In the genomic region with DNA sequence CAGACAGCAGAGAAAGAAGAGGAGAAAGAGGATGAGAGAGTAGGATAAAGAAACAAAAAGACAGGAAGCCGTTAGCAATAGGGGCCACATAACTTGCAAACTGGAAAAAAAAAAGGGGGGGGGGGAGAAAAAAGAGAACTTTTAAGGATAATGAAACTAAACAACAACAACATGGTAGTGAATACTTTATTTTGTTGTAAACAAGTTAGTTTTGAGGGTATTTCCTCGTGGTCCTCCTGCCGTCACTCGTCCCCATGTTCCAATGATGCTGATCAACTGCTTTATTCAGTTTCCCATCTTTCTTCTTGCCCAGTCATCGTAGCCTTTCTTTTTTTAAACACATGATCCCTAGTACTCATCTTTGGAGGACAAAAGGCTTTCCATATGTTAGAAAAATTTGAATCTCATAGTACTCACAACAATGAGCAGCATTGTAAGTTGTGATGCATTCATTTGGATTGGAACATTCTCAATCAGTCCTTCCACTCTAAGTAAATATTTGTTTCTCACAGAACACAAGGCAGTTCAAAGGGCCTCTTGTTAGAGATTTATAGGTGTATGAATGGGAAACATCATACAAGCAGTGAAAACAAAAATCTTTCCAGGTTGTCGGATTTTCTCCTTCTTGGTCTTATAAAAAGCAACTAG, we compare ENCODE assay signal across 1 cellular context.
TF ChIP-seq lines count a peak whose summit lies in the region.

No MANE protein-coding gene starts in this region.

TF ChIP-seq in HepG2, 621 proteins besides CTCF, POLR2A, EP300 and RAD21 (continued from another document and continues in another):
- TF ChIP-seq CHD4 (IDR thresholded peaks at IDR 0.05; ENCODE audit: borderline replicate concordance, low read length) (peak; percentile 33; the same call in 1 of the 2 replicates), KLF12 (CRISPR knock-in tag; IDR thresholded peaks at IDR 0.05; ENCODE audit: borderline replicate concordance) (no peak), TCF7L2 (IDR thresholded peaks at IDR 0.05; ENCODE audit: low read depth, low read length) (0 out of 2 replicates have a peak, but pooled peaks have one; percentile 15), RBM22 (optimal IDR thresholded peaks at IDR 0.05; ENCODE audit: low read length) (peak; percentile 46), MBNL3 (CRISPR knock-in tag; conservative IDR thresholded peaks at IDR 0.05) (no peak), ZFAT (CRISPR knock-in tag; conservative IDR thresholded peaks at IDR 0.05) (no peak), NFIC (IDR thresholded peaks at IDR 0.05; ENCODE audit: low read length) (no peak), KLF6 (CRISPR knock-in tag; IDR thresholded peaks at IDR 0.05) (no peak), TBX2 (CRISPR knock-in tag; IDR thresholded peaks at IDR 0.05; ENCODE audit: borderline replicate concordance) (peak; percentile 41; the same call in 1 of the 2 replicates), CHD2 (IDR thresholded peaks at IDR 0.05; ENCODE audit: low read depth, low read length) (no peak), NCOA2 (CRISPR knock-in tag; IDR thresholded peaks at IDR 0.05) (peak; percentile 82), ELF3 (CRISPR knock-in tag; IDR thresholded peaks at IDR 0.05) (peak; percentile 42; the same call in 1 of the 2 replicates), NCOR1 (IDR thresholded peaks at IDR 0.05; ENCODE audit: borderline replicate concordance, low read length) (peak; percentile 75; the same call in 1 of the 2 replicates), FOXO1 (CRISPR knock-in tag; IDR thresholded peaks at IDR 0.05) (0 out of 2 replicates have a peak, but pooled peaks have one; percentile 23), FOXP1 (IDR thresholded peaks at IDR 0.05) (no peak), FOXP1 (CRISPR knock-in tag; IDR thresholded peaks at IDR 0.05) (peak; percentile 91), NFRKB (IDR thresholded peaks at IDR 0.05) (no peak), ZNF629 (CRISPR knock-in tag; conservative IDR thresholded peaks at IDR 0.05) (no peak), NR2F6 (IDR thresholded peaks at IDR 0.05) (peak; percentile 40), NR2F6 (CRISPR knock-in tag; IDR thresholded peaks at IDR 0.05) (peak; percentile 10; the same call in 1 of the 2 replicates), JUN (CRISPR knock-in tag; IDR thresholded peaks at IDR 0.05) (no peak), KLF16 (CRISPR knock-in tag; IDR thresholded peaks at IDR 0.05) (peak in 1 of 2 experiments; percentile 66; a peak in 1 of 4 replicates), TGIF2 (CRISPR knock-in tag; IDR thresholded peaks at IDR 0.05) (peak; percentile 80; the same call in 1 of the 2 replicates), ZNF484 (CRISPR knock-in tag; IDR thresholded peaks at IDR 0.05; ENCODE audit: borderline replicate concordance, low read depth) (no peak), ATM (IDR thresholded peaks at IDR 0.05; ENCODE audit: borderline replicate concordance) (no peak), ZBTB20 (CRISPR knock-in tag; IDR thresholded peaks at IDR 0.05; ENCODE audit: borderline replicate concordance, low read depth) (peak; percentile 71; the same call in 1 of the 2 replicates), YEATS4 (CRISPR knock-in tag; IDR thresholded peaks at IDR 0.05; ENCODE audit: borderline replicate concordance) (no peak; the same call in 1 of the 2 replicates), SOX5 (CRISPR knock-in tag; IDR thresholded peaks at IDR 0.05; ENCODE audit: borderline replicate concordance) (peak; percentile 96), ZNF101 (CRISPR knock-in tag; IDR thresholded peaks at IDR 0.05; ENCODE audit: borderline replicate concordance, low read depth) (no peak), HDAC1 (CRISPR knock-in tag; IDR thresholded peaks at IDR 0.05) (peak; percentile 25; the same call in 1 of the 2 replicates), ZNF782 (CRISPR knock-in tag; IDR thresholded peaks at IDR 0.05; ENCODE audit: borderline replicate concordance) (no peak), ZNF317 (CRISPR knock-in tag; IDR thresholded peaks at IDR 0.05) (no peak), REPIN1 (CRISPR knock-in tag; IDR thresholded peaks at IDR 0.05; ENCODE audit: borderline replicate concordance, low read depth) (0 out of 2 replicates have a peak, but pooled peaks have one; percentile 43), ZNF234 (CRISPR knock-in tag; conservative IDR thresholded peaks at IDR 0.05) (no peak), GABPA (IDR thresholded peaks at IDR 0.05; ENCODE audit: low read depth, low read length) (no peak), GABPA (CRISPR knock-in tag; IDR thresholded peaks at IDR 0.05; ENCODE audit: low read depth) (0 out of 2 replicates have a peak, but pooled peaks have one; percentile 19), MBD4 (IDR thresholded peaks at IDR 0.05; ENCODE audit: borderline replicate concordance, low read length) (peak; percentile 85; the same call in 1 of the 2 replicates), ZNF619 (CRISPR knock-in tag; IDR thresholded peaks at IDR 0.05) (no peak), KLF9 (CRISPR knock-in tag; IDR thresholded peaks at IDR 0.05; ENCODE audit: low read depth) (no peak)
- TF ChIP-seq, protein P1, sequence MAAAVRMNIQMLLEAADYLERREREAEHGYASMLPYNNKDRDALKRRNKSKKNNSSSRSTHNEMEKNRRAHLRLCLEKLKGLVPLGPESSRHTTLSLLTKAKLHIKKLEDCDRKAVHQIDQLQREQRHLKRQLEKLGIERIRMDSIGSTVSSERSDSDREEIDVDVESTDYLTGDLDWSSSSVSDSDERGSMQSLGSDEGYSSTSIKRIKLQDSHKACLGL (CRISPR knock-in tag; IDR thresholded peaks at IDR 0.05) = no peak
- TF ChIP-seq, protein P2, sequence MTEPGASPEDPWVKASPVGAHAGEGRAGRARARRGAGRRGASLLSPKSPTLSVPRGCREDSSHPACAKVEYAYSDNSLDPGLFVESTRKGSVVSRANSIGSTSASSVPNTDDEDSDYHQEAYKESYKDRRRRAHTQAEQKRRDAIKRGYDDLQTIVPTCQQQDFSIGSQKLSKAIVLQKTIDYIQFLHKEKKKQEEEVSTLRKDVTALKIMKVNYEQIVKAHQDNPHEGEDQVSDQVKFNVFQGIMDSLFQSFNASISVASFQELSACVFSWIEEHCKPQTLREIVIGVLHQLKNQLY (CRISPR knock-in tag; IDR thresholded peaks at IDR 0.05) = no peak
- TF ChIP-seq, protein P3, sequence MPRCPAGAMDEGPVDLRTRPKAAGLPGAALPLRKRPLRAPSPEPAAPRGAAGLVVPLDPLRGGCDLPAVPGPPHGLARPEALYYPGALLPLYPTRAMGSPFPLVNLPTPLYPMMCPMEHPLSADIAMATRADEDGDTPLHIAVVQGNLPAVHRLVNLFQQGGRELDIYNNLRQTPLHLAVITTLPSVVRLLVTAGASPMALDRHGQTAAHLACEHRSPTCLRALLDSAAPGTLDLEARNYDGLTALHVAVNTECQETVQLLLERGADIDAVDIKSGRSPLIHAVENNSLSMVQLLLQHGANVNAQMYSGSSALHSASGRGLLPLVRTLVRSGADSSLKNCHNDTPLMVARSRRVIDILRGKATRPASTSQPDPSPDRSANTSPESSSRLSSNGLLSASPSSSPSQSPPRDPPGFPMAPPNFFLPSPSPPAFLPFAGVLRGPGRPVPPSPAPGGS (CRISPR knock-in tag; IDR thresholded peaks at IDR 0.05) = no peak
- TF ChIP-seq, protein P4, sequence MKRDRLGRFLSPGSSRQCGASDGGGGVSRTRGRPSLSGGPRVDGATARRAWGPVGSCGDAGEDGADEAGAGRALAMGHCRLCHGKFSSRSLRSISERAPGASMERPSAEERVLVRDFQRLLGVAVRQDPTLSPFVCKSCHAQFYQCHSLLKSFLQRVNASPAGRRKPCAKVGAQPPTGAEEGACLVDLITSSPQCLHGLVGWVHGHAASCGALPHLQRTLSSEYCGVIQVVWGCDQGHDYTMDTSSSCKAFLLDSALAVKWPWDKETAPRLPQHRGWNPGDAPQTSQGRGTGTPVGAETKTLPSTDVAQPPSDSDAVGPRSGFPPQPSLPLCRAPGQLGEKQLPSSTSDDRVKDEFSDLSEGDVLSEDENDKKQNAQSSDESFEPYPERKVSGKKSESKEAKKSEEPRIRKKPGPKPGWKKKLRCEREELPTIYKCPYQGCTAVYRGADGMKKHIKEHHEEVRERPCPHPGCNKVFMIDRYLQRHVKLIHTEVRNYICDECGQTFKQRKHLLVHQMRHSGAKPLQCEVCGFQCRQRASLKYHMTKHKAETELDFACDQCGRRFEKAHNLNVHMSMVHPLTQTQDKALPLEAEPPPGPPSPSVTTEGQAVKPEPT (CRISPR knock-in tag; IDR thresholded peaks at IDR 0.05; ENCODE audit: low read depth) = no peak
- TF ChIP-seq, protein P5, sequence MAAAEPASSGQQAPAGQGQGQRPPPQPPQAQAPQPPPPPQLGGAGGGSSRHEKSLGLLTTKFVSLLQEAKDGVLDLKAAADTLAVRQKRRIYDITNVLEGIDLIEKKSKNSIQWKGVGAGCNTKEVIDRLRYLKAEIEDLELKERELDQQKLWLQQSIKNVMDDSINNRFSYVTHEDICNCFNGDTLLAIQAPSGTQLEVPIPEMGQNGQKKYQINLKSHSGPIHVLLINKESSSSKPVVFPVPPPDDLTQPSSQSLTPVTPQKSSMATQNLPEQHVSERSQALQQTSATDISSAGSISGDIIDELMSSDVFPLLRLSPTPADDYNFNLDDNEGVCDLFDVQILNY (CRISPR knock-in tag; conservative IDR thresholded peaks at IDR 0.05) = no peak
- TF ChIP-seq, protein P6, sequence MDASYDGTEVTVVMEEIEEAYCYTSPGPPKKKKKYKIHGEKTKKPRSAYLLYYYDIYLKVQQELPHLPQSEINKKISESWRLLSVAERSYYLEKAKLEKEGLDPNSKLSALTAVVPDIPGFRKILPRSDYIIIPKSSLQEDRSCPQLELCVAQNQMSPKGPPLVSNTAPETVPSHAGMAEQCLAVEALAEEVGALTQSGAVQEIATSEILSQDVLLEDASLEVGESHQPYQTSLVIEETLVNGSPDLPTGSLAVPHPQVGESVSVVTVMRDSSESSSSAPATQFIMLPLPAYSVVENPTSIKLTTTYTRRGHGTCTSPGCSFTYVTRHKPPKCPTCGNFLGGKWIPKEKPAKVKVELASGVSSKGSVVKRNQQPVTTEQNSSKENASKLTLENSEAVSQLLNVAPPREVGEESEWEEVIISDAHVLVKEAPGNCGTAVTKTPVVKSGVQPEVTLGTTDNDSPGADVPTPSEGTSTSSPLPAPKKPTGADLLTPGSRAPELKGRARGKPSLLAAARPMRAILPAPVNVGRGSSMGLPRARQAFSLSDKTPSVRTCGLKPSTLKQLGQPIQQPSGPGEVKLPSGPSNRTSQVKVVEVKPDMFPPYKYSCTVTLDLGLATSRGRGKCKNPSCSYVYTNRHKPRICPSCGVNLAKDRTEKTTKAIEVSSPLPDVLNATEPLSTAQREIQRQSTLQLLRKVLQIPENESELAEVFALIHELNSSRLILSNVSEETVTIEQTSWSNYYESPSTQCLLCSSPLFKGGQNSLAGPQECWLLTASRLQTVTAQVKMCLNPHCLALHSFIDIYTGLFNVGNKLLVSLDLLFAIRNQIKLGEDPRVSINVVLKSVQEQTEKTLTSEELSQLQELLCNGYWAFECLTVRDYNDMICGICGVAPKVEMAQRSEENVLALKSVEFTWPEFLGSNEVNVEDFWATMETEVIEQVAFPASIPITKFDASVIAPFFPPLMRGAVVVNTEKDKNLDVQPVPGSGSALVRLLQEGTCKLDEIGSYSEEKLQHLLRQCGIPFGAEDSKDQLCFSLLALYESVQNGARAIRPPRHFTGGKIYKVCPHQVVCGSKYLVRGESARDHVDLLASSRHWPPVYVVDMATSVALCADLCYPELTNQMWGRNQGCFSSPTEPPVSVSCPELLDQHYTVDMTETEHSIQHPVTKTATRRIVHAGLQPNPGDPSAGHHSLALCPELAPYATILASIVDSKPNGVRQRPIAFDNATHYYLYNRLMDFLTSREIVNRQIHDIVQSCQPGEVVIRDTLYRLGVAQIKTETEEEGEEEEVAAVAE (CRISPR knock-in tag; IDR thresholded peaks at IDR 0.05; ENCODE audit: borderline replicate concordance) = no peak
- TF ChIP-seq, protein P7, sequence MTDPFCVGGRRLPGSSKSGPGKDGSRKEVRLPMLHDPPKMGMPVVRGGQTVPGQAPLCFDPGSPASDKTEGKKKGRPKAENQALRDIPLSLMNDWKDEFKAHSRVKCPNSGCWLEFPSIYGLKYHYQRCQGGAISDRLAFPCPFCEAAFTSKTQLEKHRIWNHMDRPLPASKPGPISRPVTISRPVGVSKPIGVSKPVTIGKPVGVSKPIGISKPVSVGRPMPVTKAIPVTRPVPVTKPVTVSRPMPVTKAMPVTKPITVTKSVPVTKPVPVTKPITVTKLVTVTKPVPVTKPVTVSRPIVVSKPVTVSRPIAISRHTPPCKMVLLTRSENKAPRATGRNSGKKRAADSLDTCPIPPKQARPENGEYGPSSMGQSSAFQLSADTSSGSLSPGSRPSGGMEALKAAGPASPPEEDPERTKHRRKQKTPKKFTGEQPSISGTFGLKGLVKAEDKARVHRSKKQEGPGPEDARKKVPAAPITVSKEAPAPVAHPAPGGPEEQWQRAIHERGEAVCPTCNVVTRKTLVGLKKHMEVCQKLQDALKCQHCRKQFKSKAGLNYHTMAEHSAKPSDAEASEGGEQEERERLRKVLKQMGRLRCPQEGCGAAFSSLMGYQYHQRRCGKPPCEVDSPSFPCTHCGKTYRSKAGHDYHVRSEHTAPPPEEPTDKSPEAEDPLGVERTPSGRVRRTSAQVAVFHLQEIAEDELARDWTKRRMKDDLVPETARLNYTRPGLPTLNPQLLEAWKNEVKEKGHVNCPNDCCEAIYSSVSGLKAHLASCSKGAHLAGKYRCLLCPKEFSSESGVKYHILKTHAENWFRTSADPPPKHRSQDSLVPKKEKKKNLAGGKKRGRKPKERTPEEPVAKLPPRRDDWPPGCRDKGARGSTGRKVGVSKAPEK (CRISPR knock-in tag; IDR thresholded peaks at IDR 0.05; ENCODE audit: borderline replicate concordance) = no peak
- TF ChIP-seq, protein P8, sequence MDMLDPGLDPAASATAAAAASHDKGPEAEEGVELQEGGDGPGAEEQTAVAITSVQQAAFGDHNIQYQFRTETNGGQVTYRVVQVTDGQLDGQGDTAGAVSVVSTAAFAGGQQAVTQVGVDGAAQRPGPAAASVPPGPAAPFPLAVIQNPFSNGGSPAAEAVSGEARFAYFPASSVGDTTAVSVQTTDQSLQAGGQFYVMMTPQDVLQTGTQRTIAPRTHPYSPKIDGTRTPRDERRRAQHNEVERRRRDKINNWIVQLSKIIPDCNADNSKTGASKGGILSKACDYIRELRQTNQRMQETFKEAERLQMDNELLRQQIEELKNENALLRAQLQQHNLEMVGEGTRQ (IDR thresholded peaks at IDR 0.05; ENCODE audit: low read depth, low read length) = no peak
- TF ChIP-seq, protein P8 (CRISPR knock-in tag; IDR thresholded peaks at IDR 0.05; ENCODE audit: borderline replicate concordance) = no peak
